12 cellular contexts compared by ENCODE assay signal in genomic region chr12:108649668-108650067, GRCh38. TPM values are rescaled to one million over a fixed set of nuclear protein-coding genes. Genes with fewer than 3 reads are reported as not detected.
DNase-seq lines count a peak whose midpoint lies in the region; ATAC-seq, FAIRE-seq and TF ChIP-seq lines count a peak whose summit lies in the region.
"Had no signal": no experiment of that assay in that cellular context is flagged by ENCODE, and none has a peak within 500 bp of the region (broad histone marks: within the 10 kb centered on the region; RNA-seq: fewer than 3 reads in every experiment).

No MANE protein-coding gene starts in this region.

- H3K4me1 ChIP-seq in ascending aorta = peaks cover 8 to 26% of the 10 kb centered on the region in 2 donors

- intact Hi-C loops in ascending aorta (cut with DNase I) = loop anchor here (10.0 kb wide), 2 partner anchors 405 to 445 kb away; partner anchors contain the start of genes ALKBH2, UNG and USP30

- ATAC-seq in HG03280 (IDR thresholded peaks at IDR 0.05; ENCODE audit: unreplicated experiment) (no peak), HG03175 (IDR thresholded peaks at IDR 0.05; ENCODE audit: unreplicated experiment) (no peak), GM21786 (IDR thresholded peaks at IDR 0.05; ENCODE audit: unreplicated experiment) (no peak), HG03571 (IDR thresholded peaks at IDR 0.05; ENCODE audit: unreplicated experiment) (no peak)

- TF ChIP-seq CTCF in ascending aorta (IDR thresholded peaks at IDR 0.05) = no peak

- H3K4me3 ChIP-seq in ascending aorta = no peak overlapping the region

- TF ChIP-seq POLR2A in H54 (IDR thresholded peaks at IDR 0.05; ENCODE audit: low read depth, low read length) = no peak

- FAIRE-seq in H54 (lab: Jason Lieb, UNC) = peak; percentile 84

- no peaks in the 10 kb centered on the region for H3K27me3 ChIP-seq in ascending aorta

- no peaks in the 10 kb centered on the region for H3K9me3 ChIP-seq in ascending aorta

- DNase-seq in A172 (ENCODE audit: low spot score) (peak; percentile 92), H54 (ENCODE audit: insufficient read length, low spot score) (peak; percentile 65), ascending aorta (ENCODE audit: low spot score in 2 of 2) (no peak), hepatic stellate cell (ENCODE audit: low spot score) (peak; percentile 74)
- DNase-seq: activated naive CD4-positive, alpha-beta T cell treated with anti-CD3 and anti-CD28 coated beads, Interleukin-2, amount 10 ng/mL, durations not matched to agents 7 days and 5 days; head of caudate nucleus; NCI-H1092 treated with DMSO at 0.1 percent for 48 hours had no signal

- peaks cover 54 to 76% of the 10 kb centered on the region in 2 donors for H3K36me3 ChIP-seq in ascending aorta

- peak overlapping the region; percentile 9 to 47 for H3K27ac ChIP-seq in ascending aorta
- H3K27ac ChIP-seq: VCaP had no signal

RNA-seq across cellular contexts. Expression of gene SELPLG, which starts 16.0 kb away (rescaled TPM):
- 1.2 and 2.4 TPM in 2 replicates for total RNA-seq in A172 (2014; rRNA removed; shearing (Covaris generic))
- total RNA-seq in ascending aorta = 2.6 TPM

RNA-seq across cellular contexts. Expression of gene TMEM119, which starts 51.8 kb away (rescaled TPM):
- total RNA-seq in A172 (2014; rRNA removed; shearing (Covaris generic)) = not detected in 2 replicates
- total RNA-seq in ascending aorta = 251 TPM

Comparison
In these comparisons a context has a peak if more than half of its experiments do, and no peak if none do; other contexts are left out.
1. DNase-seq: peak in A172 (single experiment), H54 (single experiment) and hepatic stellate cell (single experiment); none in ascending aorta (0 of 2).
2. RNA of gene TMEM119, which starts 51.8 kb away (total RNA-seq): 251 TPM in ascending aorta (single experiment); not detected in A172; every median in the first group is over 100 times any median in the second.